ENCODE assay signal across 8 cellular contexts in the genomic region with DNA sequence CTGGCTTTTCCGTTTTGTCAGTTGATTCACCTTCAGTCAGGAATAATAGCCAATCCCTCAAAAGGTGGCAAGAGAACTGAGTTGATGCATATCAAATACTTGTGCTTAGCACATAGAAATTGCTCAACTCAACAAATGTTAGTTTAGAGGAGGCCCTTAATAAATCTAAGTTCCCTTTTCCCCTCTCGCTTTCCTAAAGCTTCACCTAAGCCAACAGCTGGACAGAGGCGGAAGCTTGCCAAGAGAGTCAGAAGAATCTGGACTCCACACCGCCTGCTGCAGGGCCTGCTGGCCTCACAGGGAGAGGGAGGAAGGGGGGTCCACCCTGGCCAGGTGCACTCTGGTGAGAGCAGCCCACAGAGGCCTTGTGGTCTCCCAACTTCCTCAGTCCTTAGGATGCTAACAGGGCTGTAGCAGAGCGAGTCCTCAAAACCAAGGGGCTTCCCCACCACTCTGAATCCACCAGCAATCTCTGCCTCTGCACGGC.
DNase-seq lines count a peak whose midpoint lies in the region; ATAC-seq, FAIRE-seq and TF ChIP-seq lines count a peak whose summit lies in the region.

No MANE protein-coding gene starts in this region.

- no peaks in the 10 kb centered on the region for H3K9me3 ChIP-seq in A549
- H3K9me3 ChIP-seq in astrocyte (ENCODE audit: insufficient read depth, low read depth, low read length), result no peaks in the 10 kb centered on the region

- H3K27ac Mint-ChIP-seq in astrocyte (ENCODE audit: unreplicated experiment), result no peak overlapping the region

- peaks cover 67% of the 10 kb centered on the region for H4K20me1 ChIP-seq in astrocyte (ENCODE audit: insufficient read depth, low read length)

- H2AFZ ChIP-seq in astrocyte (ENCODE audit: low read depth, low read length), result no peak overlapping the region

- ATAC-seq in A549 (peak in 1 of 2 experiments; percentile 3; a peak in 1 of 6 replicates), GM19438 (IDR thresholded peaks at IDR 0.05; ENCODE audit: low read depth, unreplicated experiment) (peak; percentile 79)

- POLR2A ChIA-PET in A549 (lab: Yijun Ruan, JAX), result no interaction called here

- WGBS in A549 (ENCODE audit: missing lambda C conversion rate), result 76% methylated on average over 6 of the region's 6 CpGs

- no peak for TF ChIP-seq POLR2A in A549 (IDR thresholded peaks at IDR 0.05; ENCODE audit: low read length)

- CTCF ChIA-PET in A549 (lab: Yijun Ruan, JAX), result interaction anchor here (0.6 to 1.9 kb wide), 7 partner anchors 10 to 469 kb away, joined by 3 to 6 read pairs (median 3); a partner anchor contains a TSS

- FAIRE-seq in A549 (lab: Jason Lieb, UNC) (no peak), astrocyte (lab: Jason Lieb, UNC) (no peak)

- no peak overlapping the region for H3K4me3 Mint-ChIP-seq in astrocyte (ENCODE audit: unreplicated experiment)

- H3K4me2 ChIP-seq in A549 (peak overlapping the region; percentile 69), astrocyte (ENCODE audit: low read length) (no peak overlapping the region)

- H3K27me3 ChIP-seq in astrocyte (ENCODE audit: insufficient read depth, low read length), result no peaks in the 10 kb centered on the region

- TF ChIP-seq RAD21 in A549 (conservative IDR thresholded peaks at IDR 0.05 in 1 of 2, IDR thresholded peaks at IDR 0.05 in 1 of 2), result no peak

- peak overlapping the region; percentile 84 to 93 for H3K27ac ChIP-seq in A549
- no peak overlapping the region for H3K27ac ChIP-seq in astrocyte (ENCODE audit: low read depth, low read length)

- no peaks in the 10 kb centered on the region for H3K36me3 ChIP-seq in astrocyte (ENCODE audit: insufficient read depth, low read length)

- peaks cover 2% of the 10 kb centered on the region for H3K36me3 Mint-ChIP-seq in astrocyte (ENCODE audit: low read depth, unreplicated experiment)

- H3K9me3 Mint-ChIP-seq in astrocyte (ENCODE audit: unreplicated experiment), result no peaks in the 10 kb centered on the region

- peaks cover 49% of the 10 kb centered on the region for H3K4me1 Mint-ChIP-seq in astrocyte (ENCODE audit: low read depth, unreplicated experiment)

- H3K4me1 ChIP-seq in A549 (peaks cover 63% of the 10 kb centered on the region), astrocyte (ENCODE audit: insufficient read depth, low read length) (peaks cover 28% of the 10 kb centered on the region)

- no peaks in the 10 kb centered on the region for H3K27me3 Mint-ChIP-seq in astrocyte (ENCODE audit: low read depth, unreplicated experiment)

- H3K9ac ChIP-seq in astrocyte (ENCODE audit: low read length), result no peak overlapping the region

- H3K79me2 ChIP-seq in astrocyte (ENCODE audit: insufficient read depth, low read length), result peaks cover 2% of the 10 kb centered on the region

- TF ChIP-seq CTCF in A549 (IDR thresholded peaks at IDR 0.05) (no peak), astrocyte (IDR thresholded peaks at IDR 0.05; ENCODE audit: insufficient read depth, low read depth, low read length) (no peak)

- H3K4me3 ChIP-seq in A549, result no peak overlapping the region
- peak overlapping the region; percentile 2 for H3K4me3 ChIP-seq in Jurkat, Clone E6-1 (ENCODE audit: low read length)
- no peak overlapping the region for H3K4me3 ChIP-seq in astrocyte (ENCODE audit: insufficient read depth, low read depth, low read length)

- no peak for DNase-seq in A549 (ENCODE audit: low read depth in 1 of 2, low spot score in 1 of 2)
- peak; percentile 88 for DNase-seq in Jurkat, Clone E6-1 (ENCODE audit: low read depth, low spot score)
- DNase-seq in astrocyte (ENCODE audit: low read depth), result peak; percentile 57
- DNase-seq in mesenteric fat pad (ENCODE audit: low spot score), result peak; percentile 73
- DNase-seq in stimulated activated naive CD4-positive, alpha-beta T cell treated with Interleukin-2 at 50 U/mL for 16 hours (lab: John Stamatoyannopoulos, UW), result no peak
- DNase-seq in NCI-H2107 (lab: John Stamatoyannopoulos, UW), result no peak
- no peak for DNase-seq in RKO (ENCODE audit: low spot score)

- TF ChIP-seq EP300 in A549 (IDR thresholded peaks at IDR 0.05), result no peak

TF ChIP-seq in A549, 52 proteins besides CTCF, POLR2A, EP300 and RAD21:
- TF ChIP-seq FOSL2 (IDR thresholded peaks at IDR 0.05) (no peak), FOSL2 (CRISPR knock-in tag; IDR thresholded peaks at IDR 0.05) (no peak), CEBPB (IDR thresholded peaks at IDR 0.05) (0 out of 4 replicates have a peak, but pooled peaks of 1 of the 2 experiments have one; percentile 3)

Comparison
In these comparisons a context has a peak if more than half of its experiments do, and no peak if none do; other contexts are left out.
1. DNase-seq: peak in Jurkat, Clone E6-1 (single experiment), astrocyte (single experiment) and mesenteric fat pad (single experiment); none in A549 (0 of 2), stimulated activated naive CD4-positive, alpha-beta T cell treated with Interleukin-2 at 50 U/mL for 16 hours (single experiment), NCI-H2107 (single experiment) and RKO (single experiment).